Comparison of ENCODE assay signal across 13 cellular contexts in the genomic region with DNA sequence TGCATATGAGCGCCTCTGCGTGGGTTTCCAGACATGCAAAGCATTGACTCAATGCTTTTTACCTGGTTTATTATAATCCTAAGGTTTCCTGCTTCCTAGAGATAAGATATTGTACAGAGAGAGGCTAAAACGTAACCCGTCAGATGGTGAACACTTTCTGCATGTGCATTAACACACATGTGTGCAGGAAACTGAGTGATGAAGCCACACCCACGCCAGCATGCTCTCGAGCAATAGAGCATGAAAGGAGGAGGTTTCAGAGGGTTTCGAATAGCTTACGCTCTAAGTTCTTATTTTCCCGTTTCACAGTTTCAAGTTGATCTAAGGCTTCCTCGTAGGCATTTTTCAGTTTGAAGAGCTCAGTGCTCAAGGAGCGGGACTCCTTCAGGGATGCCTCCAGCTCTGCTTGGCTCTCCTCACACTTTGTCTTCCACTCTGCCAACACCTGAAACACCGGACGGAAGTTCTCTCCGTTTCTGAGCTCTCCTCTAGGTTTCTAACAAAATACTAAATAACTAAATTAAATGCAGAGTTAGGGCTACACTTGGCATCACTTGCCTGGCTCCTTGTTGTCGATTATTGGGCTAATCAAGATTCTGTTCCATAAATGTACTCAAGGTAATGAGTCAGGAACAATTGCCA. TPM values are rescaled to one million over a fixed set of nuclear protein-coding genes. Genes with fewer than 3 reads are reported as not detected.
DNase-seq lines count a peak whose midpoint lies in the region; ATAC-seq and TF ChIP-seq lines count a peak whose summit lies in the region.
"Had no signal": no experiment of that assay in that cellular context is flagged by ENCODE, and none has a peak within 500 bp of the region (broad histone marks: within the 10 kb centered on the region; RNA-seq: fewer than 3 reads in every experiment).

No MANE protein-coding gene starts in this region.

- no peaks in the 10 kb centered on the region for H3K9me3 ChIP-seq in smooth muscle cell (replicated peaks; ENCODE audit: low read depth)
- no peaks in the 10 kb centered on the region for H3K9me3 ChIP-seq in vagina

- TF ChIP-seq CTCF in smooth muscle cell (IDR thresholded peaks at IDR 0.05; ENCODE audit: borderline replicate concordance, insufficient read depth, poor library complexity, severe bottlenecking) (no peak), natural killer cell (IDR thresholded peaks at IDR 0.05) (no peak), vagina (IDR thresholded peaks at IDR 0.05) (no peak)

- no peak overlapping the region for H2AFZ ChIP-seq in smooth muscle cell (ENCODE audit: low read depth)
- H2AFZ ChIP-seq: GM23338 had no signal

- H3K9me3 Mint-ChIP-seq in IgD-negative memory B cell (no peaks in the 10 kb centered on the region), natural killer cell (no peaks in the 10 kb centered on the region)
- H3K9me3 Mint-ChIP-seq: activated naive CD8-positive, alpha-beta T cell treated with anti-CD3 and anti-CD28 coated beads, Interleukin-2, amount 10 ng/mL, durations not matched to agents 7 days and 5 days; CD4-positive, alpha-beta T cell; GM23338 had no signal

- peaks cover 20 to 31% (median 27%) of the 10 kb centered on the region in 3 donors for H3K4me1 Mint-ChIP-seq in IgD-negative memory B cell
- no peaks in the 10 kb centered on the region for H3K4me1 Mint-ChIP-seq in natural killer cell
- H3K4me1 Mint-ChIP-seq: GM23338 had no signal

- no peaks in the 10 kb centered on the region for H4K20me1 ChIP-seq in smooth muscle cell (ENCODE audit: low read depth)

- no peaks in the 10 kb centered on the region for H3F3A ChIP-seq in smooth muscle cell (ENCODE audit: low read depth)

- H3K4me3 Mint-ChIP-seq in IgD-negative memory B cell (peak overlapping the region; percentile 9 to 95 (median 78)), natural killer cell (no peak overlapping the region)
- H3K4me3 Mint-ChIP-seq: activated naive CD8-positive, alpha-beta T cell treated with anti-CD3 and anti-CD28 coated beads, Interleukin-2, amount 10 ng/mL, durations not matched to agents 7 days and 5 days; CD4-positive, alpha-beta T cell; GM23338 had no signal

- no peaks in the 10 kb centered on the region for H3K27me3 ChIP-seq in smooth muscle cell (ENCODE audit: low read depth)
- no peaks in the 10 kb centered on the region for H3K27me3 ChIP-seq in vagina

- H3K27ac ChIP-seq in smooth muscle cell (ENCODE audit: low read depth) (no peak overlapping the region), vagina (no peak overlapping the region)
- H3K27ac ChIP-seq: VCaP had no signal

- 96% methylated on average over 15 of the region's 15 CpGs for WGBS in smooth muscle cell (ENCODE audit: low lambda C conversion rate)

- H3K27ac Mint-ChIP-seq in IgD-negative memory B cell (peak overlapping the region; percentile 15 to 92 (median 87)), natural killer cell (no peak overlapping the region)
- H3K27ac Mint-ChIP-seq: activated naive CD8-positive, alpha-beta T cell treated with anti-CD3 and anti-CD28 coated beads, Interleukin-2, amount 10 ng/mL, durations not matched to agents 7 days and 5 days; CD4-positive, alpha-beta T cell; GM23338 had no signal

- H3K36me3 Mint-ChIP-seq in IgD-negative memory B cell (peaks cover 13% of the 10 kb centered on the region), natural killer cell (peaks cover 9% of the 10 kb centered on the region)

- ATAC-seq in GM18499 (IDR thresholded peaks at IDR 0.05; ENCODE audit: insufficient read depth, unreplicated experiment) (peak; percentile 91), GM19438 (IDR thresholded peaks at IDR 0.05; ENCODE audit: low read depth, unreplicated experiment) (peak; percentile 90), HG02885 (IDR thresholded peaks at IDR 0.05; ENCODE audit: poor library complexity, unreplicated experiment) (peak; percentile 96), natural killer cell (no peak)
- ATAC-seq: GM23338, PC-3 had no signal

- H3K4me3 ChIP-seq in smooth muscle cell (no peak overlapping the region), vagina (no peak overlapping the region)
- H3K4me3 ChIP-seq: GM23338 had no signal

- H3K9ac ChIP-seq in smooth muscle cell (ENCODE audit: low read depth), result no peak overlapping the region

- H3K4me2 ChIP-seq in smooth muscle cell, result no peak overlapping the region
- H3K4me2 ChIP-seq: GM23338 had no signal

- DNase-seq in 8988T (no peak), smooth muscle cell (lab: John Stamatoyannopoulos, UW; ENCODE audit: unreplicated experiment) (no peak), natural killer cell (no peak), vagina (ENCODE audit: extremely low spot score in 2 of 2) (no peak)
- DNase-seq: activated naive CD8-positive, alpha-beta T cell treated with anti-CD3 and anti-CD28 coated beads, Interleukin-2, amount 10 ng/mL, durations not matched to agents 7 days and 5 days; CD4-positive, alpha-beta T cell; PC-3 had no signal

- no peaks in the 10 kb centered on the region for H3K4me1 ChIP-seq in smooth muscle cell (ENCODE audit: low read depth)
- H3K4me1 ChIP-seq in vagina, result no peaks in the 10 kb centered on the region

- H3K27me3 Mint-ChIP-seq in IgD-negative memory B cell (no peaks in the 10 kb centered on the region), natural killer cell (ENCODE audit: low read depth in 2 of 2) (no peaks in the 10 kb centered on the region)
- H3K27me3 Mint-ChIP-seq: activated naive CD8-positive, alpha-beta T cell treated with anti-CD3 and anti-CD28 coated beads, Interleukin-2, amount 10 ng/mL, durations not matched to agents 7 days and 5 days; CD4-positive, alpha-beta T cell had no signal

- TF ChIP-seq POLR2A in vagina (IDR thresholded peaks at IDR 0.05), result no peak

- H3K79me2 ChIP-seq in smooth muscle cell (ENCODE audit: low read depth), result no peaks in the 10 kb centered on the region

- intact Hi-C loops in natural killer cell (cut with micrococcal nuclease), result no loop called here
- intact Hi-C loops in vagina (cut with DNase I), result no loop called here

- no peaks in the 10 kb centered on the region for H3K36me3 ChIP-seq in smooth muscle cell (ENCODE audit: low read depth)
- peaks cover 0 to 12% of the 10 kb centered on the region in 2 donors for H3K36me3 ChIP-seq in vagina

RNA-seq across cellular contexts. Expression of a gene that starts 23.2 kb away (rescaled TPM):
- polyA plus RNA-seq in IgD-negative memory B cell, result 1.6 TPM
- 0.67 and 1.2 TPM in 2 replicates for total RNA-seq in smooth muscle cell
- 1.1 and 1.6 TPM in 2 replicates for polyA plus RNA-seq in smooth muscle cell
- 1 to 10 TPM; 4.3 to 6.6 (median 6.2) TPM for total RNA-seq in natural killer cell
- 4.9 TPM for total RNA-seq in vagina

Comparison
In these comparisons a context has a peak if more than half of its experiments do, and no peak if none do; other contexts are left out.
1. ATAC-seq: peak in GM18499 (single experiment), GM19438 (single experiment) and HG02885 (single experiment); none in natural killer cell (0 of 3).
2. H3K27ac Mint-ChIP-seq: peak in IgD-negative memory B cell (3 of 3); none in natural killer cell (0 of 2).